24 cellular contexts compared by ENCODE assay signal in the genomic region with DNA sequence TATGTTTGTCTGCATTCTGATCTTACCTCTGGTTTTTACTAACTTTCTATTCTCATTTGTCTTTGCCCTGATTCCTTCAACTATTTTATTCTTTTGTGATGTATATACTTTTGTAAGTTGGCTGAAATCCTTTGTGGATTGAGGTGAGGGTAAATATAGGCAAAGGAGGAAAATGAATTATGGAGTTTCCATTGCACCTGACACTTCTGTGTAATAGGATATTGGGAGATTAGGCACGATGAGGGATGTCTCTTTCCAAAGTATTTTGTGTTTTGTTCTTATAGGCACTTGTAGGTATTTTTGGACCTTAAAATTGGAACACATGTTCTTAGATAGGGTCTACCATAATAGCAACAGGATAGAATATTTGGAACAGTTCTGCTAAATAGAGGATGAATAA.
DNase-seq lines count a peak whose midpoint lies in the region; FAIRE-seq and TF ChIP-seq lines count a peak whose summit lies in the region.
"Had no signal": no experiment of that assay in that cellular context is flagged by ENCODE, and none has a peak within 500 bp of the region (broad histone marks: within the 10 kb centered on the region; RNA-seq: fewer than 3 reads in every experiment).

No MANE protein-coding gene starts in this region.

- H2BK120ac ChIP-seq in mesenchymal stem cell (ENCODE audit: low read depth, low read length): no peak overlapping the region

- H3K4ac ChIP-seq in mesenchymal stem cell (ENCODE audit: low read depth in 1 of 2, low read length in 2 of 2): no peak overlapping the region

- no peaks in the 10 kb centered on the region for H3K79me1 ChIP-seq in mesenchymal stem cell (replicated peaks; ENCODE audit: low read length, poor library complexity, severe bottlenecking)

- no peak overlapping the region for H4K8ac ChIP-seq in mesenchymal stem cell (ENCODE audit: low read length)

- H2AFZ ChIP-seq in mesenchymal stem cell (ENCODE audit: low read depth, low read length): no peak overlapping the region
- H2AFZ ChIP-seq: GM23248 had no signal

- no peak overlapping the region for H4K91ac ChIP-seq in mesenchymal stem cell (ENCODE audit: low read length)

- H3K27me3 ChIP-seq in mesenchymal stem cell (ENCODE audit: control insufficient read depth in 1 of 2, insufficient read depth in 1 of 2, low read length in 2 of 2): peaks cover 0 to 40% of the 10 kb centered on the region in 2 experiments
- H3K27me3 ChIP-seq: BLaER1 had no signal

- no peaks in the 10 kb centered on the region for H3K9me3 ChIP-seq in mesenchymal stem cell (ENCODE audit: control insufficient read depth, low read length)
- H3K9me3 ChIP-seq: BLaER1, Caco-2 had no signal

- no peak overlapping the region for H2BK12ac ChIP-seq in mesenchymal stem cell (ENCODE audit: low read length in 2 of 2)

- H3K27ac ChIP-seq in mesenchymal stem cell (ENCODE audit: low read length, poor library complexity, severe bottlenecking): no peak overlapping the region
- H3K27ac ChIP-seq: 22Rv1, BLaER1, C4-2B, GM23248 had no signal

- H2BK15ac ChIP-seq in mesenchymal stem cell (ENCODE audit: low read depth, poor library complexity, severe bottlenecking): no peak overlapping the region

- peak; percentile 20 for FAIRE-seq in TTC549 (lab: Jason Lieb, UNC)
- FAIRE-seq: A204.1, G401.6, GM12878, GM19239, H1 had no signal

- no peak overlapping the region for H2BK5ac ChIP-seq in mesenchymal stem cell (ENCODE audit: low read depth, low read length, poor library complexity, severe bottlenecking)

- H3K36me3 ChIP-seq in mesenchymal stem cell (ENCODE audit: control insufficient read depth in 1 of 2, insufficient read depth in 2 of 2, low read depth in 1 of 2, low read length in 2 of 2): no peaks in the 10 kb centered on the region
- H3K36me3 ChIP-seq: BLaER1 had no signal

- H3K4me2 ChIP-seq in mesenchymal stem cell (ENCODE audit: low read length, poor library complexity, severe bottlenecking): no peak overlapping the region
- H3K4me2 ChIP-seq: BLaER1 had no signal

- POLR2A ChIA-PET in GM10248 (lab: Yijun Ruan, JAX): no interaction called here

- no peak for TF ChIP-seq CTCF in GM10248 (IDR thresholded peaks at IDR 0.05; ENCODE audit: control extremely low read depth, extremely low read depth, low read depth, missing control alignments)

- peak overlapping the region; percentile 70 for H3K9ac ChIP-seq in mesenchymal stem cell (ENCODE audit: low read length)
- H3K9ac ChIP-seq: BLaER1, GM23248 had no signal

- no peak overlapping the region for H3K18ac ChIP-seq in mesenchymal stem cell (ENCODE audit: low read depth in 1 of 2, low read length in 2 of 2)

- no peak overlapping the region for H2AK5ac ChIP-seq in mesenchymal stem cell (ENCODE audit: low read length, severe bottlenecking)

- H3K14ac ChIP-seq in mesenchymal stem cell (ENCODE audit: low read length in 2 of 2): no peak overlapping the region

- no peak overlapping the region for H3K23ac ChIP-seq in mesenchymal stem cell (ENCODE audit: low read length in 2 of 2)

- peaks cover 1% of the 10 kb centered on the region for H3K4me1 ChIP-seq in mesenchymal stem cell (ENCODE audit: control insufficient read depth, insufficient read depth, low read depth, low read length)

- peak overlapping the region in 1 of 2 experiments; percentile 67 for H3K4me3 ChIP-seq in mesenchymal stem cell (ENCODE audit: insufficient read depth in 1 of 2, low read depth in 1 of 2, low read length in 2 of 2)
- H3K4me3 ChIP-seq: BLaER1, GM12878, GM23248 had no signal

- DNase-seq in NCI-H82 (lab: John Stamatoyannopoulos, UW) (peak; percentile 47), NCI-H82 treated with DMSO at 0.1 percent for 48 hours (lab: John Stamatoyannopoulos, UW; ENCODE audit: unreplicated experiment) (no peak), mesenchymal stem cell (no peak), GM10248 (ENCODE audit: extremely low spot score) (no peak), superior temporal gyrus (ENCODE audit: extremely low spot score) (no peak), NCI-H2227 treated with DMSO at 0.1 percent for 48 hours (lab: John Stamatoyannopoulos, UW) (no peak)
- DNase-seq: Caco-2; CD4-positive, CD25-positive, alpha-beta regulatory T cell; CD8-positive, alpha-beta T cell; DMS153; DND-41; H7; HCEC 1CT; HFFc6 had no signal

- CTCF ChIA-PET in GM10248 (lab: Yijun Ruan, JAX): no interaction called here

- WGBS in mesenchymal stem cell: 90% methylated on average over 1 of the region's 1 CpG
